13 cellular contexts compared by ENCODE assay signal in genomic region chr17:21177854-21178600, GRCh38.
"Had no signal": no experiment of that assay in that cellular context is flagged by ENCODE, and none has a peak within 500 bp of the region (broad histone marks: within the 10 kb centered on the region; RNA-seq: fewer than 3 reads in every experiment).

No MANE protein-coding gene starts in this region.

- H3K27ac ChIP-seq: breast epithelium, heart left ventricle, left lung, uterus, VCaP had no signal

- H3K4me3 Mint-ChIP-seq: activated CD4-positive, alpha-beta T cell treated with anti-CD3 and anti-CD28 coated beads for 36 hours; activated CD8-positive, alpha-beta T cell treated with anti-CD3 and anti-CD28 coated beads for 36 hours; activated naive CD8-positive, alpha-beta T cell treated with anti-CD3 and anti-CD28 coated beads, Interleukin-2, amount 10 ng/mL, durations not matched to agents 7 days and 5 days; neural crest cell; stimulated activated naive CD8-positive, alpha-beta T cell treated with anti-CD3 and anti-CD28 coated beads, Interleukin-15, Interleukin-2, amounts not matched to agents 100 ng/mL and 50 ng/mL, for 24 hours had no signal

- ATAC-seq: activated CD4-positive, alpha-beta T cell treated with anti-CD3 and anti-CD28 coated beads for 36 hours; activated CD8-positive, alpha-beta T cell treated with anti-CD3 and anti-CD28 coated beads for 36 hours; heart left ventricle; left lung had no signal

- H3K27me3 ChIP-seq: breast epithelium, heart left ventricle, left lung, uterus had no signal

- H3K9me3 Mint-ChIP-seq: activated CD8-positive, alpha-beta T cell treated with anti-CD3 and anti-CD28 coated beads for 36 hours; activated naive CD8-positive, alpha-beta T cell treated with anti-CD3 and anti-CD28 coated beads, Interleukin-2, amount 10 ng/mL, durations not matched to agents 7 days and 5 days; neural crest cell; stimulated activated naive CD8-positive, alpha-beta T cell treated with anti-CD3 and anti-CD28 coated beads, Interleukin-15, Interleukin-2, amounts not matched to agents 100 ng/mL and 50 ng/mL, for 24 hours had no signal

- H3K9me3 ChIP-seq: breast epithelium, heart left ventricle, left lung, uterus had no signal

- H3K4me3 ChIP-seq: breast epithelium, heart left ventricle, left lung, uterus had no signal

- H3K27ac Mint-ChIP-seq: activated CD4-positive, alpha-beta T cell treated with anti-CD3 and anti-CD28 coated beads for 36 hours; activated CD8-positive, alpha-beta T cell treated with anti-CD3 and anti-CD28 coated beads for 36 hours; activated naive CD8-positive, alpha-beta T cell treated with anti-CD3 and anti-CD28 coated beads, Interleukin-2, amount 10 ng/mL, durations not matched to agents 7 days and 5 days; stimulated activated naive CD8-positive, alpha-beta T cell treated with anti-CD3 and anti-CD28 coated beads, Interleukin-15, Interleukin-2, amounts not matched to agents 100 ng/mL and 50 ng/mL, for 24 hours had no signal

- H3K27me3 Mint-ChIP-seq: activated CD4-positive, alpha-beta T cell treated with anti-CD3 and anti-CD28 coated beads for 36 hours; activated CD8-positive, alpha-beta T cell treated with anti-CD3 and anti-CD28 coated beads for 36 hours; activated naive CD8-positive, alpha-beta T cell treated with anti-CD3 and anti-CD28 coated beads, Interleukin-2, amount 10 ng/mL, durations not matched to agents 7 days and 5 days; stimulated activated naive CD8-positive, alpha-beta T cell treated with anti-CD3 and anti-CD28 coated beads, Interleukin-15, Interleukin-2, amounts not matched to agents 100 ng/mL and 50 ng/mL, for 24 hours had no signal

- DNase-seq: activated CD4-positive, alpha-beta T cell treated with anti-CD3 and anti-CD28 coated beads for 36 hours; activated CD8-positive, alpha-beta T cell treated with anti-CD3 and anti-CD28 coated beads for 36 hours; activated naive CD8-positive, alpha-beta T cell treated with anti-CD3 and anti-CD28 coated beads, Interleukin-2, amount 10 ng/mL, durations not matched to agents 7 days and 5 days; left lung; mesenchymal stem cell; stimulated activated CD4-positive, alpha-beta T cell treated with anti-CD3 and anti-CD28 coated beads, Interleukin-2, amount 100 ng/mL, for 48 hours; T-helper 1 cell had no signal

- H3K4me1 Mint-ChIP-seq: activated CD4-positive, alpha-beta T cell treated with anti-CD3 and anti-CD28 coated beads for 36 hours; activated naive CD8-positive, alpha-beta T cell treated with anti-CD3 and anti-CD28 coated beads, Interleukin-2, amount 10 ng/mL, durations not matched to agents 7 days and 5 days; neural crest cell had no signal

- H3K4me1 ChIP-seq: breast epithelium, left lung, uterus had no signal

- H3K36me3 ChIP-seq: breast epithelium, uterus had no signal
